In genomic region chr9:93917121-93917853, GRCh38 we compare ENCODE assay signal across 2 cellular contexts.
TF ChIP-seq lines count a peak whose summit lies in the region.

No MANE protein-coding gene starts in this region.

TF ChIP-seq in Ishikawa, 13 proteins besides CTCF, POLR2A, EP300 and RAD21:
- no peak for TF ChIP-seq TEAD4 (IDR thresholded peaks at IDR 0.05)
- TF ChIP-seq, protein P1, sequence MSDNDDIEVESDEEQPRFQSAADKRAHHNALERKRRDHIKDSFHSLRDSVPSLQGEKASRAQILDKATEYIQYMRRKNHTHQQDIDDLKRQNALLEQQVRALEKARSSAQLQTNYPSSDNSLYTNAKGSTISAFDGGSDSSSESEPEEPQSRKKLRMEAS (IDR thresholded peaks at IDR 0.05) = no peak
- peak; percentile 43; the same call in 1 of the 2 replicates for TF ChIP-seq USF1 (IDR thresholded peaks at IDR 0.05)
- no peak for TF ChIP-seq CEBPB (IDR thresholded peaks at IDR 0.05)

TF ChIP-seq in H1, 55 proteins besides CTCF, POLR2A, EP300 and RAD21:
- no peak for TF ChIP-seq BRCA1 (IDR thresholded peaks at IDR 0.05; ENCODE audit: low read depth, low read length)
- no peak for TF ChIP-seq BACH1 (IDR thresholded peaks at IDR 0.05; ENCODE audit: low read length)
- no peak for TF ChIP-seq CBX5 (IDR thresholded peaks at IDR 0.05; ENCODE audit: low read depth, low read length)
- no peak for TF ChIP-seq SIRT6 (IDR thresholded peaks at IDR 0.05; ENCODE audit: low read length)
- TF ChIP-seq JUN (IDR thresholded peaks at IDR 0.05; ENCODE audit: low read depth, low read length) = no peak
- no peak for TF ChIP-seq EZH2 (IDR thresholded peaks at IDR 0.05; ENCODE audit: low read depth, low read length, severe bottlenecking)
- TF ChIP-seq GABPA (IDR thresholded peaks at IDR 0.05; ENCODE audit: borderline replicate concordance, insufficient read depth, low read length) = no peak
- TF ChIP-seq RNF2 (IDR thresholded peaks at IDR 0.05; ENCODE audit: borderline replicate concordance, low read depth, low read length, missing control alignments, poor library complexity, severe bottlenecking) = no peak
- TF ChIP-seq, protein P2, sequence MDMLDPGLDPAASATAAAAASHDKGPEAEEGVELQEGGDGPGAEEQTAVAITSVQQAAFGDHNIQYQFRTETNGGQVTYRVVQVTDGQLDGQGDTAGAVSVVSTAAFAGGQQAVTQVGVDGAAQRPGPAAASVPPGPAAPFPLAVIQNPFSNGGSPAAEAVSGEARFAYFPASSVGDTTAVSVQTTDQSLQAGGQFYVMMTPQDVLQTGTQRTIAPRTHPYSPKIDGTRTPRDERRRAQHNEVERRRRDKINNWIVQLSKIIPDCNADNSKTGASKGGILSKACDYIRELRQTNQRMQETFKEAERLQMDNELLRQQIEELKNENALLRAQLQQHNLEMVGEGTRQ (IDR thresholded peaks at IDR 0.05; ENCODE audit: low read length) = no peak
- no peak for TF ChIP-seq TAF7 (optimal IDR thresholded peaks at IDR 0.05; ENCODE audit: borderline replicate concordance, low read depth, low read length)
- no peak for TF ChIP-seq GTF2F1 (IDR thresholded peaks at IDR 0.05; ENCODE audit: borderline replicate concordance, low read depth, low read length)
